In the genomic region with DNA sequence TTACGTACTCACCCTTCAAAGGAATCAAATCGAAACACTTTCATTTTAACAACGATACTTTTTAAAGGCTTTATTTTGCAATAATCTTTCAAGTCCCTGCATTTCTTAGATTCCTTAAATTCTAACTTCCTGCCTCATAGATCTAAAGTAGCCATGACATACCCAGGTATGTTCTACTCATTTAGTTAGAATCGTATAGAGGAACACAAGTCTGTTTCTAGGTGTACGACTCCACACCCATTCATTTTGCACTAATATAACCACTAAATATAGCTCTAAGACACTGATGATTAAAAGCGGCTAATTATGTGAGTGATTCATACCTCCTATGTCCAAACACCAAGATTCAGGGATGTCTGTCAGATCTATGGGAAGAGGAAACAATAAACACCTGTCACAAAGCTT, we compare ENCODE assay signal across 8 cellular contexts. TPM values are rescaled to one million over a fixed set of nuclear protein-coding genes. Genes with fewer than 3 reads are reported as not detected.
DNase-seq lines count a peak whose midpoint lies in the region; ATAC-seq, FAIRE-seq and TF ChIP-seq lines count a peak whose summit lies in the region.

No MANE protein-coding gene starts in this region.

- no peaks in the 10 kb centered on the region for H3K9me3 Mint-ChIP-seq in endothelial cell (ENCODE audit: unreplicated experiment)

- peak overlapping the region; percentile 91 for H3K4me3 Mint-ChIP-seq in endothelial cell (ENCODE audit: unreplicated experiment)

- peaks cover 10% of the 10 kb centered on the region for H3K27me3 Mint-ChIP-seq in endothelial cell (ENCODE audit: unreplicated experiment)

- no peak for TF ChIP-seq CTCF in GM12875 (IDR thresholded peaks at IDR 0.05; ENCODE audit: borderline replicate concordance, insufficient read depth, low read depth, low read length)
- TF ChIP-seq CTCF in endothelial cell (IDR thresholded peaks at IDR 0.05; ENCODE audit: unreplicated experiment) = no peak
- no peak for TF ChIP-seq CTCF in omental fat pad (IDR thresholded peaks at IDR 0.05)

- peak overlapping the region; percentile 82 for H3K27ac Mint-ChIP-seq in endothelial cell (ENCODE audit: unreplicated experiment)

- H3K4me3 ChIP-seq in GM12875 (ENCODE audit: low read depth, low read length) = peak overlapping the region; percentile 96

- peaks cover 13% of the 10 kb centered on the region for H3K36me3 Mint-ChIP-seq in endothelial cell (ENCODE audit: low read depth, unreplicated experiment)

- H3K4me1 Mint-ChIP-seq in endothelial cell (ENCODE audit: unreplicated experiment) = peaks cover 25% of the 10 kb centered on the region

- ATAC-seq in omental fat pad (ENCODE audit: low FRiP score) (peak; percentile 2), GM21526 (IDR thresholded peaks at IDR 0.05; ENCODE audit: low FRiP score, unreplicated experiment) (no peak)

- peak; percentile 41 for DNase-seq in RCC 7860 (ENCODE audit: low spot score)
- DNase-seq in endothelial cell (ENCODE audit: low spot score) = no peak
- DNase-seq in omental fat pad (ENCODE audit: low spot score) = no peak
- no peak for DNase-seq in NCI-H1105 (lab: John Stamatoyannopoulos, UW)
- DNase-seq in stimulated activated CD4-positive, alpha-beta T cell treated with anti-CD3 and anti-CD28 coated beads, Interleukin-4, amount 100 ng/mL, for 1 hour = no peak
- DNase-seq in NCI-H510A (lab: John Stamatoyannopoulos, UW) = no peak

- no peak for FAIRE-seq in RCC 7860 (lab: Jason Lieb, UNC)

RNA-seq across cellular contexts. Expression of a gene that starts 1.3 kb away (rescaled TPM):
- total RNA-seq in endothelial cell (ENCODE audit: unreplicated experiment) (32.1 TPM), omental fat pad (100 to 1,000 TPM; 124 to 638 (median 294) TPM)
